In the genomic region with DNA sequence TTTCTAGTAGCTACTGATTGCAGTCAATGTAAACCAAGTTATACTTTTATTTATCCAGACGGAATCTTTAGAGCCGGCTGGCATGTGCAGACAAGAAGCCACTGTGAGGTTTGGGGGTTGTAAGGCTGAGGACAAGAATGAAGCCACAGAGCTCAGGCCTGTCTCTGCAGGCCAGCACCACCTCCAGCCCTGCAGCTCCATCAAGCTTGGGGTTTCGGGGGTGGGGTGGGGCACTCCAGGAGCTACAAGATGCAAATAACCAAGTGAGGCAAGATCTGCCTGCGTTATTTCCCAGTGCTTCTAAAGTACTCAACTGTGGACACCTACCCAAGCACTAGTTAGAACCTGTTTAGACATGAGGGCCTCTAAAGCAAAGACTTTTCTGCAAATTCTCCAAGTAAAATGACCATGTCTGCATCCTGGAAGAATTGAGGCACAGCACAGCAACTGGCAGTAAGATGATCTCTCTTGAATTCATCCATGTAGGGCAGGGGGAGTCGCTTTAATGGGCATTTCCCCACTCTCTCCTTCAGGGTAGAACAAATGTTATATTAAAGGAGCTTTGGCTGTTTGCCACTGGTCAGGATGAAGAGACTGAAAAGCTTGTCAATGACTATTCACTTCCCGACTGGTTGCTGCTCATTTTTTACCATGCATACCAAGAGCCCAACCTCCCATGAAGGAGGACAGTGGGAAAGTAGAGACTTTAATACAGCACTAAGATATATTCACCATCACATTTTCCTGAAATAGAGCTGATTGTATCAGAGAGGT, we compare ENCODE assay signal across 9 cellular contexts.
A peak's percentile ranks its signal among the peaks of the same experiment; 100 is the strongest.
DNase-seq lines count a peak whose midpoint lies in the region; ATAC-seq and TF ChIP-seq lines count a peak whose summit lies in the region.
"Had no signal": no experiment of that assay in that cellular context is flagged by ENCODE, and none has a peak within 500 bp of the region (broad histone marks: within the 10 kb centered on the region; RNA-seq: fewer than 3 reads in every experiment).

No MANE protein-coding gene starts in this region.

- H3K4me3 Mint-ChIP-seq in activated T-cell treated with anti-CD3 and anti-CD28 coated beads, Interleukin-2, amount 50 U/mL, for 72 hours, result no peak overlapping the region

- peaks cover 2 to 4% of the 10 kb centered on the region in 2 donors for H3K9me3 Mint-ChIP-seq in activated T-cell treated with anti-CD3 and anti-CD28 coated beads, Interleukin-2, amount 50 U/mL, for 72 hours

- H2AFZ ChIP-seq in smooth muscle cell (ENCODE audit: low read depth), result no peak overlapping the region

- peak; percentile 81 for ATAC-seq in GM21390 (IDR thresholded peaks at IDR 0.05; ENCODE audit: unreplicated experiment)
- no peak for ATAC-seq in activated T-cell treated with anti-CD3 and anti-CD28 coated beads, Interleukin-2, amount 50 U/mL, for 72 hours (replicated peaks in 1 of 2)

- peaks cover 0 to 5% of the 10 kb centered on the region in 2 donors for H3K36me3 Mint-ChIP-seq in activated T-cell treated with anti-CD3 and anti-CD28 coated beads, Interleukin-2, amount 50 U/mL, for 72 hours (ENCODE audit: insufficient read depth in 2 of 2)

- H3K4me3 ChIP-seq in LNCaP clone FGC (ENCODE audit: low read depth, low read length), result peak overlapping the region; percentile 50; the same call in 1 of the 2 replicates
- H3K4me3 ChIP-seq in smooth muscle cell, result no peak overlapping the region
- no peak overlapping the region for H3K4me3 ChIP-seq in spleen

- H3K27ac Mint-ChIP-seq in activated T-cell treated with anti-CD3 and anti-CD28 coated beads, Interleukin-2, amount 50 U/mL, for 72 hours, result no peak overlapping the region
- H3K27ac Mint-ChIP-seq: activated naive CD4-positive, alpha-beta T cell treated with anti-CD3 and anti-CD28 coated beads, Interleukin-2, amount 50 U/mL, for 72 hours had no signal

- H3K36me3 ChIP-seq in smooth muscle cell (ENCODE audit: low read depth), result no peaks in the 10 kb centered on the region
- H3K36me3 ChIP-seq in spleen, result no peaks in the 10 kb centered on the region

- H3K4me1 Mint-ChIP-seq in activated T-cell treated with anti-CD3 and anti-CD28 coated beads, Interleukin-2, amount 50 U/mL, for 72 hours (ENCODE audit: low read depth), result peaks cover 15% of the 10 kb centered on the region

- no peak for TF ChIP-seq CTCF in LNCaP clone FGC (IDR thresholded peaks at IDR 0.05; ENCODE audit: control insufficient read depth, extremely low read depth, insufficient read depth)
- TF ChIP-seq CTCF in smooth muscle cell (IDR thresholded peaks at IDR 0.05; ENCODE audit: borderline replicate concordance, insufficient read depth, poor library complexity, severe bottlenecking), result no peak
- TF ChIP-seq CTCF in spleen (IDR thresholded peaks at IDR 0.05 in 8 of 11, conservative IDR thresholded peaks at IDR 0.05 in 3 of 11), result no peak

- H3K4me1 ChIP-seq in smooth muscle cell (ENCODE audit: low read depth), result peaks cover 26% of the 10 kb centered on the region
- H3K4me1 ChIP-seq in spleen, result peaks cover 0 to 35% (median 19%) of the 10 kb centered on the region in 6 donors

- H3K9ac ChIP-seq in smooth muscle cell (ENCODE audit: low read depth), result no peak overlapping the region

- peak overlapping the region; percentile 62 for H3K4me2 ChIP-seq in smooth muscle cell

- H3K27me3 ChIP-seq in smooth muscle cell (ENCODE audit: low read depth) (no peaks in the 10 kb centered on the region), spleen (replicated peaks in 1 of 7) (no peaks in the 10 kb centered on the region)

- WGBS in smooth muscle cell (ENCODE audit: low lambda C conversion rate), result 44% methylated on average over 6 of the region's 6 CpGs
- WGBS in spleen, 5 donors, result 73 to 85% (median 75%) methylated on average over 6 of the region's 6 CpGs

- DNase-seq in LNCaP clone FGC (ENCODE audit: low read depth) (no peak), epithelial cell of prostate (ENCODE audit: low read depth, low spot score) (peak; percentile 86), smooth muscle cell (lab: John Stamatoyannopoulos, UW; ENCODE audit: unreplicated experiment) (no peak), spleen (no peak), NCI-H1048 (lab: John Stamatoyannopoulos, UW) (no peak), globus pallidus (ENCODE audit: low spot score) (no peak)
- DNase-seq in activated T-cell treated with anti-CD3 and anti-CD28 coated beads, Interleukin-2, amount 50 U/mL, for 72 hours, result no peak

- no peak for TF ChIP-seq POLR2A in spleen (IDR thresholded peaks at IDR 0.05)

- H3K79me2 ChIP-seq in smooth muscle cell (ENCODE audit: low read depth), result peaks cover 23% of the 10 kb centered on the region

- H3F3A ChIP-seq in smooth muscle cell (ENCODE audit: low read depth), result peaks cover 15% of the 10 kb centered on the region

- peak overlapping the region; percentile 72 for H3K27ac ChIP-seq in epithelial cell of prostate
- H3K27ac ChIP-seq in smooth muscle cell (ENCODE audit: low read depth), result peak overlapping the region; percentile 49
- peak overlapping the region in 2 of 8 donors; percentile 6 to 39 for H3K27ac ChIP-seq in spleen

- no peaks in the 10 kb centered on the region for H3K27me3 Mint-ChIP-seq in activated T-cell treated with anti-CD3 and anti-CD28 coated beads, Interleukin-2, amount 50 U/mL, for 72 hours (ENCODE audit: low read depth)

- intact Hi-C loops in spleen (cut with DNase I; ENCODE audit: low total_unique reads), result no loop called here

- peaks cover 38% of the 10 kb centered on the region for H4K20me1 ChIP-seq in smooth muscle cell (ENCODE audit: low read depth)

- H3K9me3 ChIP-seq in smooth muscle cell (replicated peaks; ENCODE audit: low read depth) (no peaks in the 10 kb centered on the region), spleen (no peaks in the 10 kb centered on the region)
